In the genomic region with DNA sequence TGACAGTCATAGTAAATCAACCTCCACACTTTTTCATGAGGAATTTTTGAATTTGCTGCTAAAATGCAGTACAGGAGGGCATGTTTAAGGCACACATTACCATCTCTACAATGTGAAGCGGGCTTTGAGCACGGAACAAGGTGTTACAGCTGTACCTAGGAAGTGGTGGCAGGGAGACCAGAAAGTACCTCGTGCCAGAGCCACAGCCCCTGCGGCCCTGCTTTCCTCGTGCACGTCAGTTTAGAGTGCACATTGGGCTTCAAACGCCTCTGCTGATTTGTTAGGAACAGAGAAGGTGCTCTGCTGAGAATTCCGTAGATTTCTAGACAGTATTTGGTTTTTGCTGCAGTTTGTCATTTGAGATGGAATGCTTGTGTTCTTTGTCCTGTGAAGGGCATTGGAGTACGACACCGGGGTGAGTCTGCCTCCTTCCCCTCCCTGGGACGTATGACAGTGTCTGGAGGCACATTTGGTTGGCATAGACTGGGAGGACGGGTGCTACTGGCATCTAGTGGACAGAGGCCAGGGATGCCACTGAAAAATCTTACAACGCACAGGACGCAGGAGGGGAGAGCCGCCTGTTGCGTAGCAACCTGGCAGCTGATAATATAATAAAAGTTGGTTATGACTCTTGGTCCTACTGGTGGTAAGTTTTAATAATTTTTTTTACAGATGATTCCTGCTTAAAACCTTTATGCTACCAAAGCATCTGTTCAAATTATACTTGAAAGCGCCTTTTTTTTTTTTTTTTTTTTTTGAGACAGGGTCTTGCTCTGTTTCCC, we compare ENCODE assay signal across 8 cellular contexts. TPM values are rescaled to one million over a fixed set of nuclear protein-coding genes. Genes with fewer than 3 reads are reported as not detected.
DNase-seq lines count a peak whose midpoint lies in the region; ATAC-seq, FAIRE-seq and TF ChIP-seq lines count a peak whose summit lies in the region.

No MANE protein-coding gene starts in this region.

- H3K79me2 ChIP-seq in astrocyte (ENCODE audit: insufficient read depth, low read length): peaks cover 100% of the 10 kb centered on the region

- H3K36me3 Mint-ChIP-seq in astrocyte (ENCODE audit: low read depth, unreplicated experiment): no peaks in the 10 kb centered on the region
- peaks cover 17% of the 10 kb centered on the region for H3K36me3 Mint-ChIP-seq in stimulated activated effector memory CD8-positive, alpha-beta T cell treated with anti-CD3 and anti-CD28 coated beads, Interleukin-12 subunit alpha, Interleukin-12 subunit beta, amount 100 ng/mL, for 72 hours

- H3K9me3 ChIP-seq in astrocyte (ENCODE audit: insufficient read depth, low read depth, low read length): no peaks in the 10 kb centered on the region
- no peaks in the 10 kb centered on the region for H3K9me3 ChIP-seq in SJCRH30 (replicated peaks)

- peak overlapping the region; percentile 1 for H3K27ac Mint-ChIP-seq in astrocyte (ENCODE audit: unreplicated experiment)
- peak overlapping the region; percentile 76 for H3K27ac Mint-ChIP-seq in stimulated activated effector memory CD8-positive, alpha-beta T cell treated with anti-CD3 and anti-CD28 coated beads, Interleukin-12 subunit alpha, Interleukin-12 subunit beta, amount 100 ng/mL, for 72 hours

- no peaks in the 10 kb centered on the region for H3K27me3 Mint-ChIP-seq in astrocyte (ENCODE audit: low read depth, unreplicated experiment)

- peak overlapping the region; percentile 32 for H3K4me2 ChIP-seq in astrocyte (ENCODE audit: low read length)

- TF ChIP-seq CTCF in astrocyte (IDR thresholded peaks at IDR 0.05; ENCODE audit: insufficient read depth, low read depth, low read length): peak; percentile 30

- H3K27me3 ChIP-seq in astrocyte (ENCODE audit: insufficient read depth, low read length) (no peaks in the 10 kb centered on the region), H7 (ENCODE audit: control insufficient read depth, insufficient read depth, low read length) (no peaks in the 10 kb centered on the region), SJCRH30 (no peaks in the 10 kb centered on the region)

- H3K27ac ChIP-seq in astrocyte (ENCODE audit: low read depth, low read length) (no peak overlapping the region), SJCRH30 (no peak overlapping the region)

- H3K9me3 Mint-ChIP-seq in astrocyte (ENCODE audit: unreplicated experiment): no peaks in the 10 kb centered on the region
- no peaks in the 10 kb centered on the region for H3K9me3 Mint-ChIP-seq in stimulated activated effector memory CD8-positive, alpha-beta T cell treated with anti-CD3 and anti-CD28 coated beads, Interleukin-12 subunit alpha, Interleukin-12 subunit beta, amount 100 ng/mL, for 72 hours

- no peaks in the 10 kb centered on the region for H3K36me3 ChIP-seq in astrocyte (ENCODE audit: insufficient read depth, low read length)
- no peaks in the 10 kb centered on the region; the same call in 1 of the 2 replicates for H3K36me3 ChIP-seq in H7 (replicated peaks; ENCODE audit: control insufficient read depth, insufficient read depth, low read length)
- 0 out of 2 replicates have a peak, but pooled peaks cover 3% of the 10 kb centered on the region for H3K36me3 ChIP-seq in SJCRH30

- no peak overlapping the region for H3K4me3 Mint-ChIP-seq in astrocyte (ENCODE audit: unreplicated experiment)
- H3K4me3 Mint-ChIP-seq in stimulated activated effector memory CD8-positive, alpha-beta T cell treated with anti-CD3 and anti-CD28 coated beads, Interleukin-12 subunit alpha, Interleukin-12 subunit beta, amount 100 ng/mL, for 72 hours: no peak overlapping the region

- H2AFZ ChIP-seq in astrocyte (ENCODE audit: low read depth, low read length): no peak overlapping the region

- H4K20me1 ChIP-seq in astrocyte (ENCODE audit: insufficient read depth, low read length): peaks cover 87% of the 10 kb centered on the region

- FAIRE-seq in astrocyte (lab: Jason Lieb, UNC): no peak

- H3K4me1 ChIP-seq in astrocyte (ENCODE audit: insufficient read depth, low read length): peaks cover 22% of the 10 kb centered on the region
- H3K4me1 ChIP-seq in SJCRH30: no peaks in the 10 kb centered on the region; the same call in 1 of the 2 replicates

- DNase-seq in Daoy (ENCODE audit: low read depth) (peak; percentile 64), NCI-H1694 (lab: John Stamatoyannopoulos, UW) (peak; percentile 50), astrocyte (ENCODE audit: low read depth) (peak; percentile 15), hippocampal formation (lab: John Stamatoyannopoulos, UW) (peak; percentile 57 to 65), H7 (no peak), SJCRH30 (no peak)
- no peak for DNase-seq in stimulated activated effector memory CD8-positive, alpha-beta T cell treated with anti-CD3 and anti-CD28 coated beads, Interleukin-12 subunit alpha, Interleukin-12 subunit beta, amount 100 ng/mL, for 72 hours (ENCODE audit: low spot score in 2 of 2)

- ATAC-seq in stimulated activated effector memory CD8-positive, alpha-beta T cell treated with anti-CD3 and anti-CD28 coated beads, Interleukin-12 subunit alpha, Interleukin-12 subunit beta, amount 100 ng/mL, for 72 hours: no peak
- no peak for ATAC-seq in GM19035 (IDR thresholded peaks at IDR 0.05; ENCODE audit: unreplicated experiment)

- H3K4me1 Mint-ChIP-seq in astrocyte (ENCODE audit: low read depth, unreplicated experiment): peaks cover 35% of the 10 kb centered on the region
- H3K4me1 Mint-ChIP-seq in stimulated activated effector memory CD8-positive, alpha-beta T cell treated with anti-CD3 and anti-CD28 coated beads, Interleukin-12 subunit alpha, Interleukin-12 subunit beta, amount 100 ng/mL, for 72 hours: peaks cover 53% of the 10 kb centered on the region

- peak overlapping the region; percentile 0 for H3K9ac ChIP-seq in astrocyte (ENCODE audit: low read length)

- no peak overlapping the region for H3K4me3 ChIP-seq in astrocyte (ENCODE audit: insufficient read depth, low read depth, low read length)
- H3K4me3 ChIP-seq in H7 (ENCODE audit: insufficient read depth, low read depth, low read length): no peak overlapping the region
- H3K4me3 ChIP-seq in SJCRH30: no peak overlapping the region

RNA-seq across cellular contexts. Expression of a gene that starts 9.1 kb away (rescaled TPM):
- total RNA-seq in Daoy (2014; rRNA removed; shearing (Covaris generic)): 18.2 and 23.1 TPM in 2 replicates
- 57.9 and 68.0 TPM in 2 replicates for total RNA-seq in astrocyte
- 54.1 and 67.4 TPM in 2 replicates for total RNA-seq in H7 (2014; rRNA removed; shearing (Covaris generic))
- total RNA-seq in SJCRH30 (2014; rRNA removed; shearing (Covaris generic)): 87.6 and 95.0 TPM in 2 replicates

Comparison
In these comparisons a context has a peak if more than half of its experiments do, and no peak if none do; other contexts are left out.
1. DNase-seq: peak in Daoy (single experiment), NCI-H1694 (single experiment), astrocyte (single experiment) and hippocampal formation (2 of 2); none in stimulated activated effector memory CD8-positive, alpha-beta T cell treated with anti-CD3 and anti-CD28 coated beads, Interleukin-12 subunit alpha, Interleukin-12 subunit beta, amount 100 ng/mL, for 72 hours (0 of 2), H7 (single experiment) and SJCRH30 (0 of 2).